In the genomic region with DNA sequence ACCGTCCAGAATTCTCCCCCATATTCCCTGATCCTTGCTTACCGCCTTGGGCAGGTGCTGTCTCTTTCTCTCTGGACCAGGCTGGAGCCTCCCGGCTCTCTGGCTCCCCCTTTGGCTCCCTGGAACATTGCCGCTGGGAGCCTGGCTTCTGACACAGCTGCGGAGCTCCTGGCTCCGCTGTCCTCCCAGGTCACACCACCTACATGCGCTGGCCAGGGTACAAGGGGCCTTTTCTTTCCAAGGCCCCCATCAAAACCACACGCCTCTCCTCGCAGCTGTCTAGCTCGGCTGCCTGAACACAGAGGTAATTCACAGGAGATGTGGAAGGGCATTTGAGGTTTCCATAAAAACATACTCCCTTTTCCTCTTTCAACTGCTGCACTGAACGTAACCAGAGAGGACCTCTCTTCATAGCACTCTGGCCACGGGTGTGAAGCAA, we compare ENCODE assay signal across 1 cellular context.
TF ChIP-seq lines count a peak whose summit lies in the region.

No MANE protein-coding gene starts in this region.

TF ChIP-seq in GM12878, 131 proteins besides CTCF, POLR2A, EP300 and RAD21 (continued from another document):
- TF ChIP-seq, protein P1, sequence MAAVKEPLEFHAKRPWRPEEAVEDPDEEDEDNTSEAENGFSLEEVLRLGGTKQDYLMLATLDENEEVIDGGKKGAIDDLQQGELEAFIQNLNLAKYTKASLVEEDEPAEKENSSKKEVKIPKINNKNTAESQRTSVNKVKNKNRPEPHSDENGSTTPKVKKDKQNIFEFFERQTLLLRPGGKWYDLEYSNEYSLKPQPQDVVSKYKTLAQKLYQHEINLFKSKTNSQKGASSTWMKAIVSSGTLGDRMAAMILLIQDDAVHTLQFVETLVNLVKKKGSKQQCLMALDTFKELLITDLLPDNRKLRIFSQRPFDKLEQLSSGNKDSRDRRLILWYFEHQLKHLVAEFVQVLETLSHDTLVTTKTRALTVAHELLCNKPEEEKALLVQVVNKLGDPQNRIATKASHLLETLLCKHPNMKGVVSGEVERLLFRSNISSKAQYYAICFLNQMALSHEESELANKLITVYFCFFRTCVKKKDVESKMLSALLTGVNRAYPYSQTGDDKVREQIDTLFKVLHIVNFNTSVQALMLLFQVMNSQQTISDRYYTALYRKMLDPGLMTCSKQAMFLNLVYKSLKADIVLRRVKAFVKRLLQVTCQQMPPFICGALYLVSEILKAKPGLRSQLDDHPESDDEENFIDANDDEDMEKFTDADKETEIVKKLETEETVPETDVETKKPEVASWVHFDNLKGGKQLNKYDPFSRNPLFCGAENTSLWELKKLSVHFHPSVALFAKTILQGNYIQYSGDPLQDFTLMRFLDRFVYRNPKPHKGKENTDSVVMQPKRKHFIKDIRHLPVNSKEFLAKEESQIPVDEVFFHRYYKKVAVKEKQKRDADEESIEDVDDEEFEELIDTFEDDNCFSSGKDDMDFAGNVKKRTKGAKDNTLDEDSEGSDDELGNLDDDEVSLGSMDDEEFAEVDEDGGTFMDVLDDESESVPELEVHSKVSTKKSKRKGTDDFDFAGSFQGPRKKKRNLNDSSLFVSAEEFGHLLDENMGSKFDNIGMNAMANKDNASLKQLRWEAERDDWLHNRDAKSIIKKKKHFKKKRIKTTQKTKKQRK (IDR thresholded peaks at IDR 0.05; ENCODE audit: low read depth, low read length) = no peak
- TF ChIP-seq ZNF24 (IDR thresholded peaks at IDR 0.05) (no peak), YY1 (IDR thresholded peaks at IDR 0.05; ENCODE audit: low read depth, low read length) (no peak), CEBPB (IDR thresholded peaks at IDR 0.05; ENCODE audit: borderline replicate concordance in 1 of 2, low read depth in 2 of 2, low read length in 2 of 2) (no peak), MTA3 (IDR thresholded peaks at IDR 0.05; ENCODE audit: borderline replicate concordance, low read length) (no peak), ESRRA (IDR thresholded peaks at IDR 0.05; ENCODE audit: low read length) (no peak), EZH2 (IDR thresholded peaks at IDR 0.05; ENCODE audit: borderline replicate concordance, control insufficient read depth, low read depth, low read length) (no peak), MYB (IDR thresholded peaks at IDR 0.05; ENCODE audit: borderline replicate concordance, low read depth, low read length) (no peak), RELA (IDR thresholded peaks at IDR 0.05; ENCODE audit: borderline replicate concordance, partially characterized antibody) (no peak), CREB1 (IDR thresholded peaks at IDR 0.05; ENCODE audit: low read depth) (no peak), FOXK2 (IDR thresholded peaks at IDR 0.05) (no peak), BCL11A (IDR thresholded peaks at IDR 0.05; ENCODE audit: low read depth, low read length) (no peak)
- TF ChIP-seq, protein P2, sequence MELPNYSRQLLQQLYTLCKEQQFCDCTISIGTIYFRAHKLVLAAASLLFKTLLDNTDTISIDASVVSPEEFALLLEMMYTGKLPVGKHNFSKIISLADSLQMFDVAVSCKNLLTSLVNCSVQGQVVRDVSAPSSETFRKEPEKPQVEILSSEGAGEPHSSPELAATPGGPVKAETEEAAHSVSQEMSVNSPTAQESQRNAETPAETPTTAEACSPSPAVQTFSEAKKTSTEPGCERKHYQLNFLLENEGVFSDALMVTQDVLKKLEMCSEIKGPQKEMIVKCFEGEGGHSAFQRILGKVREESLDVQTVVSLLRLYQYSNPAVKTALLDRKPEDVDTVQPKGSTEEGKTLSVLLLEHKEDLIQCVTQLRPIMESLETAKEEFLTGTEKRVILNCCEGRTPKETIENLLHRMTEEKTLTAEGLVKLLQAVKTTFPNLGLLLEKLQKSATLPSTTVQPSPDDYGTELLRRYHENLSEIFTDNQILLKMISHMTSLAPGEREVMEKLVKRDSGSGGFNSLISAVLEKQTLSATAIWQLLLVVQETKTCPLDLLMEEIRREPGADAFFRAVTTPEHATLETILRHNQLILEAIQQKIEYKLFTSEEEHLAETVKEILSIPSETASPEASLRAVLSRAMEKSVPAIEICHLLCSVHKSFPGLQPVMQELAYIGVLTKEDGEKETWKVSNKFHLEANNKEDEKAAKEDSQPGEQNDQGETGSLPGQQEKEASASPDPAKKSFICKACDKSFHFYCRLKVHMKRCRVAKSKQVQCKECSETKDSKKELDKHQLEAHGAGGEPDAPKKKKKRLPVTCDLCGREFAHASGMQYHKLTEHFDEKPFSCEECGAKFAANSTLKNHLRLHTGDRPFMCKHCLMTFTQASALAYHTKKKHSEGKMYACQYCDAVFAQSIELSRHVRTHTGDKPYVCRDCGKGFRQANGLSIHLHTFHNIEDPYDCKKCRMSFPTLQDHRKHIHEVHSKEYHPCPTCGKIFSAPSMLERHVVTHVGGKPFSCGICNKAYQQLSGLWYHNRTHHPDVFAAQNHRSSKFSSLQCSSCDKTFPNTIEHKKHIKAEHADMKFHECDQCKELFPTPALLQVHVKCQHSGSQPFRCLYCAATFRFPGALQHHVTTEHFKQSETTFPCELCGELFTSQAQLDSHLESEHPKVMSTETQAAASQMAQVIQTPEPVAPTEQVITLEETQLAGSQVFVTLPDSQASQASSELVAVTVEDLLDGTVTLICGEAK (IDR thresholded peaks at IDR 0.05; ENCODE audit: borderline replicate concordance) = no peak
- TF ChIP-seq, protein P3, sequence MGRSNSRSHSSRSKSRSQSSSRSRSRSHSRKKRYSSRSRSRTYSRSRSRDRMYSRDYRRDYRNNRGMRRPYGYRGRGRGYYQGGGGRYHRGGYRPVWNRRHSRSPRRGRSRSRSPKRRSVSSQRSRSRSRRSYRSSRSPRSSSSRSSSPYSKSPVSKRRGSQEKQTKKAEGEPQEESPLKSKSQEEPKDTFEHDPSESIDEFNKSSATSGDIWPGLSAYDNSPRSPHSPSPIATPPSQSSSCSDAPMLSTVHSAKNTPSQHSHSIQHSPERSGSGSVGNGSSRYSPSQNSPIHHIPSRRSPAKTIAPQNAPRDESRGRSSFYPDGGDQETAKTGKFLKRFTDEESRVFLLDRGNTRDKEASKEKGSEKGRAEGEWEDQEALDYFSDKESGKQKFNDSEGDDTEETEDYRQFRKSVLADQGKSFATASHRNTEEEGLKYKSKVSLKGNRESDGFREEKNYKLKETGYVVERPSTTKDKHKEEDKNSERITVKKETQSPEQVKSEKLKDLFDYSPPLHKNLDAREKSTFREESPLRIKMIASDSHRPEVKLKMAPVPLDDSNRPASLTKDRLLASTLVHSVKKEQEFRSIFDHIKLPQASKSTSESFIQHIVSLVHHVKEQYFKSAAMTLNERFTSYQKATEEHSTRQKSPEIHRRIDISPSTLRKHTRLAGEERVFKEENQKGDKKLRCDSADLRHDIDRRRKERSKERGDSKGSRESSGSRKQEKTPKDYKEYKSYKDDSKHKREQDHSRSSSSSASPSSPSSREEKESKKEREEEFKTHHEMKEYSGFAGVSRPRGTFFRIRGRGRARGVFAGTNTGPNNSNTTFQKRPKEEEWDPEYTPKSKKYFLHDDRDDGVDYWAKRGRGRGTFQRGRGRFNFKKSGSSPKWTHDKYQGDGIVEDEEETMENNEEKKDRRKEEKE (IDR thresholded peaks at IDR 0.05) = no peak
